In the genomic region with DNA sequence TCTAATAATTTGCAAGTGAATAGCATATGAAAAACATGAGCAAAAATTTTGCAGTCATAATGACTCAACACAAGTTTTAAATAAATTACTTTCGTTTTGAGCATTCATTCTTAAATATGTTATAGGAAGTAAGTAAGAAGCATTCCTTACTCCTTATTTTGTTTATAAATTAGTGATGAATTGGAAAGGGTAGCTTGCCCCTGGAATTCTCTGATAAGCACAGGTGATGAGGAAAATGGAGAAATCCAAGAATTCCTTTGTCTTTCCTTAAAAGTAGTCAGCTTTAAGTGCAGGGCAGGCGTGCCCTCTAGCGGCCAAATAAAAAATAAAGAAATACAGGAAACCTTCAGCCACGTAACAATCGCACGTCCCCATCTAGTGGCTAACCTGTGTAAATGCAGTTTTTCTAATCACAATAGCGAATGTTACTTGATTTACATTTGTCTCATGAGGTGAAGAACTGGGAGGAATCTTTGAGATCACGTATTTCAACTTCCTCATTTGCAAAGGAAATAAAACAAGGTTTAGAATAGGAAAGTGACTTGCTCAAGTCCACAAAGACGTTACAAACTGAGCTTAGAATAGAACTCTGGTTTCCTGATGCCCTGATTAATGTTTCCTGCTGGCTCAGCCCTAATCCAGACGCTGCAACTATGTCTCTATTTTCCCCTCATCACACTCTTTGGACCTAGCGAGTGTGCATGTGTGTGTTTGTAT, we compare ENCODE assay signal across 8 cellular contexts. TPM values are rescaled to one million over a fixed set of nuclear protein-coding genes. Genes with fewer than 3 reads are reported as not detected.
A peak's percentile ranks its signal among the peaks of the same experiment; 100 is the strongest.
DNase-seq lines count a peak whose midpoint lies in the region; ATAC-seq and TF ChIP-seq lines count a peak whose summit lies in the region.

No MANE protein-coding gene starts in this region.

- no peaks in the 10 kb centered on the region for H3K27me3 ChIP-seq in SJSA1 (replicated peaks)

- H3K27me3 Mint-ChIP-seq in MCF 10A (ENCODE audit: insufficient read depth, unreplicated experiment), result no peaks in the 10 kb centered on the region

- DNase-seq in SJSA1 (ENCODE audit: low read depth in 1 of 2, low spot score in 2 of 2), result peak; percentile 65 to 76
- DNase-seq in MCF 10A (ENCODE audit: unreplicated experiment), result peak; percentile 78
- peak; percentile 87 for DNase-seq in kidney tubule cell (ENCODE audit: low spot score)
- peak; percentile 53 for DNase-seq in stimulated activated CD4-positive, alpha-beta T cell treated with anti-CD3 and anti-CD28 coated beads, Interleukin-2, amount 100 ng/mL, for 4 hours (ENCODE audit: low read depth)
- DNase-seq in effector CD8-positive, alpha-beta T cell (lab: John Stamatoyannopoulos, UW), result no peak
- no peak for DNase-seq in NCI-H526 treated with DMSO at 0.1 percent for 48 hours (lab: John Stamatoyannopoulos, UW)

- peak; percentile 85 for TF ChIP-seq CTCF in MCF 10A (IDR thresholded peaks at IDR 0.05; ENCODE audit: unreplicated experiment)

- no peak overlapping the region for H3K4me3 ChIP-seq in SJSA1

- H3K9me3 Mint-ChIP-seq in MCF 10A (ENCODE audit: unreplicated experiment), result no peaks in the 10 kb centered on the region

- H3K36me3 ChIP-seq in SJSA1, result no peaks in the 10 kb centered on the region

- H3K36me3 Mint-ChIP-seq in MCF 10A (ENCODE audit: insufficient read depth, unreplicated experiment), result no peaks in the 10 kb centered on the region

- no peaks in the 10 kb centered on the region for H3K9me3 ChIP-seq in SJSA1 (replicated peaks)

- no peak overlapping the region for H3K27ac Mint-ChIP-seq in MCF 10A (ENCODE audit: low read depth, unreplicated experiment)

- intact Hi-C loops in MCF 10A (cut with micrococcal nuclease), result loop anchor here (2.0 to 5.0 kb wide), 4 partner anchors 143 to 308 kb away; no protein-coding TSS in a partner anchor

- H3K4me1 Mint-ChIP-seq in MCF 10A (ENCODE audit: insufficient read depth, unreplicated experiment), result no peaks in the 10 kb centered on the region

- no peak overlapping the region for H3K4me3 Mint-ChIP-seq in MCF 10A (ENCODE audit: unreplicated experiment)

- CTCF ChIA-PET in MCF 10A (lab: Yijun Ruan, JAX), result interaction anchor here (0.6 to 3.7 kb wide), 61 partner anchors 9 to 691 kb away, joined by 3 to 74 read pairs (median 5); a partner anchor contains a TSS

- H3K27ac ChIP-seq in SJSA1, result no peak overlapping the region

- ATAC-seq in GM18508 (IDR thresholded peaks at IDR 0.05; ENCODE audit: insufficient read depth, unreplicated experiment) (peak; percentile 77), HG02885 (IDR thresholded peaks at IDR 0.05; ENCODE audit: poor library complexity, unreplicated experiment) (peak; percentile 93)

- BruUV-seq in MCF 10A (replicated peaks; lab: Mats Ljungman, UMichigan), result no TSS peak

- POLR2A ChIA-PET in MCF 10A (lab: Yijun Ruan, JAX), result interaction anchor here (0.7 to 1.7 kb wide), 5 partner anchors 77 to 252 kb away, joined by 3 to 10 read pairs (median 4); no protein-coding TSS in a partner anchor

- H3K4me1 ChIP-seq in SJSA1 (replicated peaks), result no peaks in the 10 kb centered on the region

RNA-seq across cellular contexts. Expression of a gene that starts 47.2 kb away (rescaled TPM):
- total RNA-seq in SJSA1 (2014; rRNA removed; shearing (Covaris generic)), result 41.6 and 44.9 TPM in 2 replicates
- total RNA-seq in MCF 10A (2022), result 44.6 and 48.5 TPM in 2 replicates

Comparison
In these comparisons a context has a peak if more than half of its experiments do, and no peak if none do; other contexts are left out.
1. DNase-seq: peak in SJSA1 (2 of 2), MCF 10A (single experiment), kidney tubule cell (single experiment) and stimulated activated CD4-positive, alpha-beta T cell treated with anti-CD3 and anti-CD28 coated beads, Interleukin-2, amount 100 ng/mL, for 4 hours (single experiment); none in effector CD8-positive, alpha-beta T cell (single experiment) and NCI-H526 treated with DMSO at 0.1 percent for 48 hours (single experiment).